In genomic region chr19:52221831-52222375, GRCh38 we compare ENCODE assay signal across 18 cellular contexts.
"Had no signal": no experiment of that assay in that cellular context is flagged by ENCODE, and none has a peak within 500 bp of the region (broad histone marks: within the 10 kb centered on the region; RNA-seq: fewer than 3 reads in every experiment).

No MANE protein-coding gene starts in this region.

- H3K4me3 ChIP-seq: left lung had no signal

- H3K9me3 Mint-ChIP-seq: activated naive CD4-positive, alpha-beta T cell treated with anti-CD3 and anti-CD28 coated beads, Interleukin-2, amount 50 U/mL, for 72 hours; effector memory CD8-positive, alpha-beta T cell; naive thymus-derived CD8-positive, alpha-beta T cell; T-cell; type B pancreatic cell had no signal

- H3K27ac ChIP-seq: brain microvascular endothelial cell, left lung, VCaP had no signal

- H3K27me3 Mint-ChIP-seq: effector memory CD8-positive, alpha-beta T cell; naive thymus-derived CD8-positive, alpha-beta T cell; T-cell; type B pancreatic cell had no signal

- H3K4me1 ChIP-seq: left lung had no signal

- H3K9me3 ChIP-seq: left lung had no signal

- FAIRE-seq: islet of Langerhans had no signal

- H3K4me1 Mint-ChIP-seq: T-cell had no signal

- H3K4me3 Mint-ChIP-seq: effector memory CD8-positive, alpha-beta T cell; naive thymus-derived CD8-positive, alpha-beta T cell; T-cell; type B pancreatic cell had no signal

- H3K27me3 ChIP-seq: brain microvascular endothelial cell, left lung had no signal

- H3K27ac Mint-ChIP-seq: T-cell, type B pancreatic cell had no signal

- DNase-seq: activated CD4-positive, alpha-beta T cell treated with anti-CD3 and anti-CD28 coated beads for 1 hour; activated CD4-positive, alpha-beta T cell treated with anti-CD3 and anti-CD28 coated beads, Interleukin-2, amount 50 U/mL, for 4 hours; activated effector memory CD4-positive, alpha-beta T cell treated with Interleukin-2 at 50 U/mL for 16 hours; brain microvascular endothelial cell; cerebellar nuclear complex; dermis blood vessel endothelial cell; effector memory CD8-positive, alpha-beta T cell; left lung; naive thymus-derived CD8-positive, alpha-beta T cell; retina; stimulated activated CD4-positive, alpha-beta T cell treated with anti-CD3 and anti-CD28 coated beads, Interleukin-2, amount 100 ng/mL, for 48 hours; stimulated activated naive CD4-positive, alpha-beta T cell treated with Interleukin-2 at 50 U/mL for 16 hours; T-cell; T-helper 9 cell had no signal
